Comparison of ENCODE assay signal across 2 cellular contexts in the genomic region with DNA sequence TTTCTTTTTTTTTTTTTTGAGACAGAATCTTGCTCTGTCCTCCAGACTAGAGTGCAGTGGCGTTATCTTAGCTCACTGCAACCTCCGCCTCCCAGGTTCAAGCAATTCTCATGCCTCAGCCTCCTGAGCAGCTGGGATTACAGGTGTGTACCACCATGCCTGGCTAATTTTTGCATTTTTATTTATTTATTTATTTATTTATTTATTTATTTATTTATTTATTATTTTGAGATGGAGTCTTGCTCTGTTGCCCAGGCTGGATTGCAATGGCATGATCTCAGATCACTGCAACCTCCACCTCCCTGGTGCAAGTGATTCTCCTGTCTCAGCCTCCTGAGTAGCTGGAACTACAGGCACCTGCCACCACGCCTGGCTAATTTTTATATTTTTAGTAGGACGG. TPM values are rescaled to one million over a fixed set of nuclear protein-coding genes. Genes with fewer than 3 reads are reported as not detected.
"Had no signal": no experiment of that assay in that cellular context is flagged by ENCODE, and none has a peak within 500 bp of the region (broad histone marks: within the 10 kb centered on the region; RNA-seq: fewer than 3 reads in every experiment).

No MANE protein-coding gene starts in this region.

RNA-seq across cellular contexts. Expression of a gene that starts 54.6 kb away (rescaled TPM):
- total RNA-seq: OCI-LY7, PC-9 had no signal
